In the genomic region with DNA sequence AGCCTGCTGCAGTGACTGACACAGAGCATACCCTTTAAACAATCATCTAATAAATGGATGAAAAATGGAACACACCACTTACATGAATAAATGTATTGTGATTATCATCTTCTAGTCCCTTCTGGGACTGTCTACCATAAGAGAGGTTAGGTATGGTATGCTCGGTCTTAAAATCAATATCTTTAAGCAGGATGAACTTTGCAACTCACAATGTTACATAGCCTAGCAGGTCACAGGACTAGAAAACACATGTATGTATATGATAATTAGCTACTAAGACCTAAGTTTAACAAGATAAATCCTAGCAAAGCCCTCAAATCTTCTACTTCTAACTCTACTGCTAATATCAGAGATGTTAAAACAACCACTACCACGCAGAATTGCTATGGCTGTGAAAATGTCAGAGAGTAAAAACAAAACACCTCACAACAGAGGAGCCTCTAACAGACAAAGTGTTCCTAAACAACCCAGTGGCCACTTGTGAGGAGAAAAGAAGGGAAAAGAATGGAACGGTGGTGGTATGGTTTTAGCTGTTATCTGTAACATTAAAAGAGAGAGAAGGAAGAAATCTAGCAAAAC, we compare ENCODE assay signal across 25 cellular contexts.
"Had no signal": no experiment of that assay in that cellular context is flagged by ENCODE, and none has a peak within 500 bp of the region (broad histone marks: within the 10 kb centered on the region; RNA-seq: fewer than 3 reads in every experiment).

No MANE protein-coding gene starts in this region.

- H3K4me3 ChIP-seq: MG63 had no signal

- H3K9ac ChIP-seq: SK-N-SH had no signal

- H3K4me3 Mint-ChIP-seq: T-cell had no signal

- FAIRE-seq: RCC 7860 had no signal

- H3K9me3 ChIP-seq: MG63, SK-N-SH had no signal

- H3K36me3 ChIP-seq: MG63 had no signal

- H3K27ac Mint-ChIP-seq: T-cell had no signal

- H3K4me1 Mint-ChIP-seq: T-cell had no signal

- H3K4me2 ChIP-seq: SK-N-SH had no signal

- H3K36me3 Mint-ChIP-seq: T-cell had no signal

- H3K9me3 Mint-ChIP-seq: T-cell had no signal

- H3K27ac ChIP-seq: HL-60 had no signal

- DNase-seq: KBM-7, MG63, NCI-H1092, NCI-H1105 treated with DMSO at 0.1 percent for 48 hours, NCI-H1417 treated with DMSO at 0.1 percent for 48 hours, NCI-H146, NCI-H1694 treated with DMSO at 0.1 percent for 48 hours, NCI-H1930, NCI-H2081, NCI-H2107, NCI-H2171, NCI-H226, NCI-H446, NCI-H510A, NCI-H524 treated with DMSO at 0.1 percent for 48 hours, NCI-H69, NCI-H774, Right ventricle myocardium superior, RPMI8226, SIG-M5, SK-N-SH, SW 1271, T-cell had no signal

- H3K9me2 ChIP-seq: SK-N-SH had no signal

- H3K27me3 ChIP-seq: MG63 had no signal
